In genomic region chr16:67989322-67990017, GRCh38 we compare ENCODE assay signal across 26 cellular contexts. TPM values are rescaled to one million over a fixed set of nuclear protein-coding genes. Genes with fewer than 3 reads are reported as not detected.
DNase-seq lines count a peak whose midpoint lies in the region; ATAC-seq, FAIRE-seq and TF ChIP-seq lines count a peak whose summit lies in the region.
"Had no signal": no experiment of that assay in that cellular context is flagged by ENCODE, and none has a peak within 500 bp of the region (broad histone marks: within the 10 kb centered on the region; RNA-seq: fewer than 3 reads in every experiment).

No MANE protein-coding gene starts in this region.

- H3K4me3 Mint-ChIP-seq in CD4-positive, CD25-positive, alpha-beta regulatory T cell = no peak overlapping the region
- H3K4me3 Mint-ChIP-seq in naive thymus-derived CD4-positive, alpha-beta T cell = no peak overlapping the region

- H3K4me1 ChIP-seq in CD4-positive, CD25-positive, alpha-beta regulatory T cell (ENCODE audit: control insufficient read depth, insufficient read depth, low read length, poor library complexity, severe bottlenecking) = peaks cover 25% of the 10 kb centered on the region
- peaks cover 12 to 25% of the 10 kb centered on the region in 2 donors for H3K4me1 ChIP-seq in naive thymus-derived CD4-positive, alpha-beta T cell (ENCODE audit: control insufficient read depth in 2 of 2, insufficient read depth in 2 of 2, low read length in 2 of 2)
- peaks cover 12 to 28% (median 14%) of the 10 kb centered on the region in 3 donors for H3K4me1 ChIP-seq in esophagus squamous epithelium
- H3K4me1 ChIP-seq: foreskin keratinocyte had no signal

- POLR2A ChIA-PET in naive thymus-derived CD4-positive, alpha-beta T cell (lab: Charles Lee) = interaction anchor here (0.6 to 20.6 kb wide), 9 partner anchors 10 to 282 kb away, joined by 3 to 422 read pairs (median 4); partner anchors contain the start of genes DDX28, DPEP2, DPEP2NB and DUS2

- no peak for ATAC-seq in CD4-positive, CD25-positive, alpha-beta regulatory T cell (ENCODE audit: low read depth in 2 of 2)
- ATAC-seq in naive thymus-derived CD4-positive, alpha-beta T cell = no peak
- no peak for ATAC-seq in HG03280 (IDR thresholded peaks at IDR 0.05; ENCODE audit: unreplicated experiment)
- ATAC-seq: activated naive CD4-positive, alpha-beta T cell treated with anti-CD3 and anti-CD28 coated beads, Interleukin-2, amount 50 U/mL, for 72 hours; foreskin keratinocyte; pancreas; PC-3 had no signal

- H3K27me3 Mint-ChIP-seq in CD4-positive, CD25-positive, alpha-beta regulatory T cell = no peaks in the 10 kb centered on the region
- H3K27me3 Mint-ChIP-seq in naive thymus-derived CD4-positive, alpha-beta T cell = no peaks in the 10 kb centered on the region

- TF ChIP-seq POLR2A in GM12892 (IDR thresholded peaks at IDR 0.05; ENCODE audit: low read depth, low read length) (no peak), esophagus squamous epithelium (IDR thresholded peaks at IDR 0.05) (no peak)

- FAIRE-seq in GM12892 (lab: Jason Lieb, UNC) = peak; percentile 74
- FAIRE-seq: pancreas had no signal

- no peak for TF ChIP-seq CTCF in esophagus squamous epithelium (IDR thresholded peaks at IDR 0.05)

- intact Hi-C loops in naive thymus-derived CD4-positive, alpha-beta T cell (cut with micrococcal nuclease) = no loop called here
- intact Hi-C loops in esophagus squamous epithelium (cut with DNase I) = loop anchor here (5.0 kb wide), 1 partner anchor 53 kb away; no protein-coding TSS in a partner anchor

- H3K27me3 ChIP-seq in CD4-positive, CD25-positive, alpha-beta regulatory T cell (ENCODE audit: control insufficient read depth, insufficient read depth, low read length) = no peaks in the 10 kb centered on the region
- H3K27me3 ChIP-seq in naive thymus-derived CD4-positive, alpha-beta T cell (ENCODE audit: control insufficient read depth in 2 of 2, insufficient read depth in 2 of 2, low read length in 2 of 2) = no peaks in the 10 kb centered on the region
- H3K27me3 ChIP-seq in esophagus squamous epithelium = no peaks in the 10 kb centered on the region
- H3K27me3 ChIP-seq: foreskin keratinocyte, pancreas, sigmoid colon had no signal

- no peaks in the 10 kb centered on the region for H3K9me3 ChIP-seq in CD4-positive, CD25-positive, alpha-beta regulatory T cell (ENCODE audit: control insufficient read depth in 2 of 2, low read length in 2 of 2)
- no peaks in the 10 kb centered on the region for H3K9me3 ChIP-seq in naive thymus-derived CD4-positive, alpha-beta T cell (ENCODE audit: control insufficient read depth in 2 of 3, low read length in 3 of 3)
- no peaks in the 10 kb centered on the region for H3K9me3 ChIP-seq in esophagus squamous epithelium
- H3K9me3 ChIP-seq: pancreas, sigmoid colon had no signal

- CTCF ChIA-PET in naive thymus-derived CD4-positive, alpha-beta T cell (lab: Charles Lee) = interaction anchor here (0.6 to 4.5 kb wide), 5 partner anchors 16 to 104 kb away, joined by 3 to 24 read pairs (median 4); partner anchors contain the start of genes DDX28 and DUS2

- H3K36me3 Mint-ChIP-seq in CD4-positive, CD25-positive, alpha-beta regulatory T cell = peaks cover 3% of the 10 kb centered on the region
- peaks cover 0 to 6% (median 0%) of the 10 kb centered on the region in 5 donors for H3K36me3 Mint-ChIP-seq in naive thymus-derived CD4-positive, alpha-beta T cell
- H3K36me3 Mint-ChIP-seq: activated naive CD4-positive, alpha-beta T cell treated with anti-CD3 and anti-CD28 coated beads, Interleukin-2, amount 50 U/mL, for 72 hours had no signal

- H3K9me3 Mint-ChIP-seq in CD4-positive, CD25-positive, alpha-beta regulatory T cell = no peaks in the 10 kb centered on the region
- H3K9me3 Mint-ChIP-seq in naive thymus-derived CD4-positive, alpha-beta T cell = no peaks in the 10 kb centered on the region
- H3K9me3 Mint-ChIP-seq: activated naive CD4-positive, alpha-beta T cell treated with anti-CD3 and anti-CD28 coated beads, Interleukin-2, amount 50 U/mL, for 72 hours had no signal

- peaks cover 0 to 34% (median 17%) of the 10 kb centered on the region in 4 donors for H3K4me1 Mint-ChIP-seq in CD4-positive, CD25-positive, alpha-beta regulatory T cell
- peaks cover 17 to 37% (median 23%) of the 10 kb centered on the region in 7 donors for H3K4me1 Mint-ChIP-seq in naive thymus-derived CD4-positive, alpha-beta T cell

- no peak for DNase-seq in CD4-positive, CD25-positive, alpha-beta regulatory T cell
- DNase-seq in GM12892 (ENCODE audit: insufficient read length) = no peak
- DNase-seq in RPMI8226 = peak; percentile 19
- no peak for DNase-seq in naive thymus-derived CD4-positive, alpha-beta T cell
- no peak for DNase-seq in esophagus squamous epithelium (lab: John Stamatoyannopoulos, UW)
- DNase-seq in GF-D8 (lab: John Stamatoyannopoulos, UW) = no peak
- DNase-seq in SW 1271 (lab: John Stamatoyannopoulos, UW) = no peak
- DNase-seq: activated CD4-positive, CD25-positive, alpha-beta regulatory T cell treated with anti-CD3 and anti-CD28 coated beads, Interleukin-2, amount 50 U/mL, for 72 hours; DMS 273 treated with DMSO at 0.1 percent for 48 hours; erythroblast; foreskin keratinocyte; hypothalamus; islet precursor cell; NCI-H1092 treated with DMSO at 0.1 percent for 48 hours; NCI-H2029 treated with DMSO at 0.1 percent for 48 hours; NCI-H345; NCI-H82; pancreas; PC-3; SHP77; sigmoid colon had no signal

- WGBS in esophagus squamous epithelium, 2 donors = 80 to 100% methylated on average over 4 to 5 of the region's 8 CpGs

- H3K27ac ChIP-seq in CD4-positive, CD25-positive, alpha-beta regulatory T cell (ENCODE audit: insufficient read depth, low read length, poor library complexity, severe bottlenecking) = no peak overlapping the region
- no peak overlapping the region for H3K27ac ChIP-seq in naive thymus-derived CD4-positive, alpha-beta T cell (ENCODE audit: low read depth, low read length)
- H3K27ac ChIP-seq in esophagus squamous epithelium = no peak overlapping the region
- H3K27ac ChIP-seq: C4-2B, foreskin keratinocyte, pancreas, sigmoid colon had no signal

- H3K27ac Mint-ChIP-seq in CD4-positive, CD25-positive, alpha-beta regulatory T cell = peak overlapping the region in 2 of 3 donors; percentile 60 to 89
- H3K27ac Mint-ChIP-seq in naive thymus-derived CD4-positive, alpha-beta T cell = peak overlapping the region in 7 of 9 donors; percentile 14 to 81 (median 52)

- H3K4me3 ChIP-seq in CD4-positive, CD25-positive, alpha-beta regulatory T cell (ENCODE audit: low read depth, low read length) = no peak overlapping the region
- no peak overlapping the region for H3K4me3 ChIP-seq in naive thymus-derived CD4-positive, alpha-beta T cell (ENCODE audit: low read length)
- no peak overlapping the region for H3K4me3 ChIP-seq in esophagus squamous epithelium
- H3K4me3 ChIP-seq: pancreas, sigmoid colon had no signal

- H3K36me3 ChIP-seq in CD4-positive, CD25-positive, alpha-beta regulatory T cell (ENCODE audit: control insufficient read depth, insufficient read depth, low read length) = no peaks in the 10 kb centered on the region
- peaks cover 0 to 13% (median 0%) of the 10 kb centered on the region in 3 experiments for H3K36me3 ChIP-seq in naive thymus-derived CD4-positive, alpha-beta T cell (ENCODE audit: control insufficient read depth in 2 of 3, insufficient read depth in 3 of 3, low read length in 3 of 3)
- H3K36me3 ChIP-seq in esophagus squamous epithelium = no peaks in the 10 kb centered on the region
- H3K36me3 ChIP-seq: pancreas, sigmoid colon had no signal

RNA-seq across cellular contexts. Expression of gene DPEP3, which starts 9.2 kb away (rescaled TPM):
- total RNA-seq in CD4-positive, CD25-positive, alpha-beta regulatory T cell = 0.44 TPM
- polyA plus RNA-seq in CD4-positive, CD25-positive, alpha-beta regulatory T cell = under 1 TPM in 1 of 4 donors, not detected in 3; 0.19 TPM
- 0.30 TPM for polyA plus RNA-seq in GM12892 (2012; ENCODE audit: missing spikeins)
- total RNA-seq in naive thymus-derived CD4-positive, alpha-beta T cell = 1 to 10 TPM in 4 of 5 experiments, under 1 TPM in 1; 0.10 to 2.3 (median 1.6) TPM
- under 1 TPM; 0.37 to 0.44 TPM for polyA plus RNA-seq in naive thymus-derived CD4-positive, alpha-beta T cell
- not detected for total RNA-seq in esophagus squamous epithelium
- total RNA-seq: foreskin keratinocyte, PC-3, urinary bladder had no signal
- polyA plus RNA-seq: foreskin keratinocyte, pancreas had no signal

RNA-seq across cellular contexts. Expression of gene DPEP2, which starts 9.8 kb away (rescaled TPM):
- total RNA-seq in CD4-positive, CD25-positive, alpha-beta regulatory T cell = 52.4 TPM
- 10 to 100 TPM; 52.2 to 70.0 (median 63.4) TPM for polyA plus RNA-seq in CD4-positive, CD25-positive, alpha-beta regulatory T cell
- 2.2 TPM for polyA plus RNA-seq in GM12892 (2012; ENCODE audit: missing spikeins)
- 100 to 1,000 TPM in 2 of 5 experiments, 10 to 100 TPM in 3; 26.7 to 159 (median 85.1) TPM for total RNA-seq in naive thymus-derived CD4-positive, alpha-beta T cell
- 10 to 100 TPM; 54.3 to 57.7 TPM for polyA plus RNA-seq in naive thymus-derived CD4-positive, alpha-beta T cell
- total RNA-seq in esophagus squamous epithelium = 1 to 10 TPM in 2 of 4 donors, under 1 TPM in 1, not detected in 1; 0.18 to 6.2 (median 4.0) TPM
- total RNA-seq: foreskin keratinocyte, PC-3 had no signal

RNA-seq across cellular contexts. Expression of gene SLC12A4, which starts 21.0 kb away (rescaled TPM):
- 30.4 TPM for total RNA-seq in CD4-positive, CD25-positive, alpha-beta regulatory T cell
- polyA plus RNA-seq in CD4-positive, CD25-positive, alpha-beta regulatory T cell = 1 to 10 TPM; 5.0 to 6.4 (median 5.8) TPM
- polyA plus RNA-seq in GM12892 (2012; ENCODE audit: missing spikeins) = 22.4 TPM
- total RNA-seq in naive thymus-derived CD4-positive, alpha-beta T cell = 10 to 100 TPM; 22.8 to 44.4 (median 31.3) TPM
- 1 to 10 TPM; 3.8 to 8.0 TPM for polyA plus RNA-seq in naive thymus-derived CD4-positive, alpha-beta T cell
- 10 to 100 TPM in 2 of 4 donors, 1 to 10 TPM in 2; 7.4 to 29.8 (median 18.2) TPM for total RNA-seq in esophagus squamous epithelium

RNA-seq across cellular contexts. Expression of gene DPEP2NB, which starts 26.2 kb away (rescaled TPM):
- total RNA-seq in CD4-positive, CD25-positive, alpha-beta regulatory T cell = not detected
- polyA plus RNA-seq in CD4-positive, CD25-positive, alpha-beta regulatory T cell = not detected
- polyA plus RNA-seq in GM12892 (2012; ENCODE audit: missing spikeins) = not detected
- total RNA-seq in naive thymus-derived CD4-positive, alpha-beta T cell = not detected
- polyA plus RNA-seq in naive thymus-derived CD4-positive, alpha-beta T cell = not detected
- total RNA-seq in esophagus squamous epithelium = not detected
- total RNA-seq: activated naive CD4-positive, alpha-beta T cell treated with anti-CD3 and anti-CD28 coated beads, Interleukin-2, amount 50 U/mL, for 72 hours; foreskin keratinocyte; lower leg skin; pancreas; PC-3; sigmoid colon; urinary bladder had no signal
- polyA plus RNA-seq: foreskin keratinocyte, pancreas, sigmoid colon, urinary bladder had no signal

RNA-seq across cellular contexts. Expression of gene DDX28, which starts 33.6 kb away (rescaled TPM):
- total RNA-seq in CD4-positive, CD25-positive, alpha-beta regulatory T cell = 14.9 TPM
- 10 to 100 TPM; 48.0 to 68.2 (median 63.9) TPM for polyA plus RNA-seq in CD4-positive, CD25-positive, alpha-beta regulatory T cell
- 10.6 TPM for polyA plus RNA-seq in GM12892 (2012; ENCODE audit: missing spikeins)
- 10 to 100 TPM; 15.5 to 19.9 (median 19.1) TPM for total RNA-seq in naive thymus-derived CD4-positive, alpha-beta T cell
- polyA plus RNA-seq in naive thymus-derived CD4-positive, alpha-beta T cell = 10 to 100 TPM; 52.1 to 67.7 TPM
- 10 to 100 TPM in 3 of 4 donors, 1 to 10 TPM in 1; 9.7 to 12.8 (median 11.6) TPM for total RNA-seq in esophagus squamous epithelium
